ENCODE assay signal across 8 cellular contexts in genomic region chr11:129750343-129751292, GRCh38.
DNase-seq lines count a peak whose midpoint lies in the region; ATAC-seq and TF ChIP-seq lines count a peak whose summit lies in the region.

No MANE protein-coding gene starts in this region.

- DNase-seq in AML-193 (lab: John Stamatoyannopoulos, UW): peak; percentile 47 to 62
- DNase-seq in NCI-H345 treated with DMSO at 0.1 percent for 48 hours (lab: John Stamatoyannopoulos, UW; ENCODE audit: unreplicated experiment): peak; percentile 59
- DNase-seq in activated CD4-positive, alpha-beta T cell treated with anti-CD3 and anti-CD28 coated beads, Interleukin-2, amount 50 U/mL, for 1 hour: peak; percentile 80
- DNase-seq in dermis blood vessel endothelial cell: peak; percentile 84
- DNase-seq in lower leg skin (ENCODE audit: low spot score in 2 of 2): peak; percentile 26 to 91
- peak; percentile 61 to 69 (median 65) for DNase-seq in stimulated activated CD4-positive, alpha-beta T cell treated with anti-CD3 and anti-CD28 coated beads, TNF-alpha, amount 100 ng/mL, for 24 hours (ENCODE audit: low read depth in 3 of 3)

- TF ChIP-seq POLR2A in lower leg skin (IDR thresholded peaks at IDR 0.05): no peak

- 22 to 28% methylated on average over 39 to 57 of the region's 57 CpGs for whole genome bisulfite sequencing in lower leg skin, 2 donors

- no peak overlapping the region for H3K4me3 ChIP-seq in lower leg skin (ENCODE audit: low read depth, poor library complexity, severe bottlenecking)

- ATAC-seq in GM18870 (IDR thresholded peaks at IDR 0.05; ENCODE audit: unreplicated experiment): peak; percentile 85
- peak; percentile 86 for ATAC-seq in HG03108 (IDR thresholded peaks at IDR 0.05; ENCODE audit: unreplicated experiment)

- peak in 1 of 3 donors; percentile 22 for TF ChIP-seq CTCF in lower leg skin (IDR thresholded peaks at IDR 0.05)

- intact Hi-C loops in lower leg skin (cut with DNase I; ENCODE audit: low total_unique reads): no loop called here
